8 cellular contexts compared by ENCODE assay signal in the genomic region with DNA sequence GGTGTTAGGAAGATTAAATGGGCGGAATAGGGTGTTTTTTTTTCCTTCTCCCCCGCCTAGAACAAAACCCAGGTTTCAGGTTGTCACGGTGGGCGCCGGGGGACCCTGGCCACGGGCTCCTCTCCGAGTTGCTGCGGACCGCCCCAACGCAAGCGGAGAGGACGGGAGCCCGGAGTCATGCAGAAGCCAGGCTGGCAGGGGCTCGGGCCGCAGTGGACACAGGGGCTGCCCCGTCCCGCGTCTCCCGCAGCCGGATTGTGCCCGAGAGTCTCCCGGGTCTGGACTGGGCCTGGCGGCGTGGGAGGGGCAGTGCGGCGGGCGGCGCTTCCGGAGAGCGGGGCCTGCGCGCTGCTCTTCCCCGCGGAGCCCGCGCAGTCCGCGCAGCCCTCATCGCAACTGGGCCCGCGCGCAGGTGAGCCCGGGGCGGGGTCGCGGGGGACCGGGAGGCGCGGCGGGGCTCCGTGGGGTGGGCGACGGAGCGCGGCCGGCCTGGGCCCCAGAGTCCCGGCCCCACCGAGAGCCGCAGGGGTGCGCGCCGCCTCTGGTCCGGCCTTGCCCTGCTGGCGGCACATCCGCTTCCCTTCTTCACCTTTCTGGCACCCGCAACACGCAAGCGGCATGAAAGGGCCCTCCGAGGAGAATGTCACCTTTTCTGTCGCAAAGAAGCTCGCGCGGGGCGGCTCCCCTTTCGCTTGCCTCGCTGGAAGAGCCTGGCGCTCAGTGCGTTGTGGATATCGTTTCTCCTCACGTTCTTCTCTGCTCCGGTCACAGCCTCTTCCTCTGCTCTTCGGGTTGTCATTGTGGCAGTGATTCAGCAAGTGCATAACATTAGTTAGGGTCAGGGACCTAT. TPM values are rescaled to one million over a fixed set of nuclear protein-coding genes. Genes with fewer than 3 reads are reported as not detected.
DNase-seq lines count a peak whose midpoint lies in the region; ATAC-seq lines count a peak whose summit lies in the region.

A gene with protein sequence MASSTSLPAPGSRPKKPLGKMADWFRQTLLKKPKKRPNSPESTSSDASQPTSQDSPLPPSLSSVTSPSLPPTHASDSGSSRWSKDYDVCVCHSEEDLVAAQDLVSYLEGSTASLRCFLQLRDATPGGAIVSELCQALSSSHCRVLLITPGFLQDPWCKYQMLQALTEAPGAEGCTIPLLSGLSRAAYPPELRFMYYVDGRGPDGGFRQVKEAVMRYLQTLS (plus strand): TSS at position 352 of the 850 bp plus-strand sequence. CDS start 7,802 bp downstream, outside the sequence.

- peaks cover 43 to 62% (median 50%) of the 10 kb centered on the region in 10 experiments for H3K4me1 ChIP-seq in BLaER1 treated with 17β-estradiol and CSF1 and Interleukin-3, amounts not matched to agents 10 nM and 100 nM
- H3K4me1 ChIP-seq in mononuclear cell (ENCODE audit: insufficient read depth, low read length), result peaks cover 47% of the 10 kb centered on the region

- peaks cover 4 to 26% (median 15%) of the 10 kb centered on the region in 11 experiments; a peak in 19 of 22 replicates for H3K36me3 ChIP-seq in BLaER1 treated with 17β-estradiol and CSF1 and Interleukin-3, amounts not matched to agents 10 nM and 100 nM

- peak within 1 kb of the TSS; percentile 92 for H3K27ac Mint-ChIP-seq in activated T-cell treated with anti-CD3 and anti-CD28 coated beads, Interleukin-2, amount 50 U/mL, for 24 hours

- H3K4me3 Mint-ChIP-seq in activated T-cell treated with anti-CD3 and anti-CD28 coated beads, Interleukin-2, amount 50 U/mL, for 24 hours, result peak within 1 kb of the TSS; percentile 86

- peaks cover 0 to 7% (median 0%) of the 10 kb centered on the region in 11 experiments; a peak in 2 of 22 replicates for H4K20me1 ChIP-seq in BLaER1 treated with 17β-estradiol and CSF1 and Interleukin-3, amounts not matched to agents 10 nM and 100 nM

- no peaks in the 10 kb centered on the region for H3K9me3 ChIP-seq in BLaER1 treated with 17β-estradiol and CSF1 and Interleukin-3, amounts not matched to agents 10 nM and 100 nM (replicated peaks in 1 of 11)
- no peaks in the 10 kb centered on the region for H3K9me3 ChIP-seq in mononuclear cell (ENCODE audit: low read depth, low read length)

- ATAC-seq in GM19324 (IDR thresholded peaks at IDR 0.05; ENCODE audit: low FRiP score, unreplicated experiment) (peak; percentile 73), HG03442 (IDR thresholded peaks at IDR 0.05; ENCODE audit: unreplicated experiment) (peak; percentile 46)
- ATAC-seq in stimulated activated naive CD8-positive, alpha-beta T cell treated with anti-CD3 and anti-CD28 coated beads, Interleukin-15, Interleukin-2, amounts not matched to agents 100 U/mL and 50 U/mL, for 24 hours, result peak; percentile 66

- no peaks in the 10 kb centered on the region for H3K27me3 ChIP-seq in BLaER1 treated with 17β-estradiol and CSF1 and Interleukin-3, amounts not matched to agents 10 nM and 100 nM
- no peaks in the 10 kb centered on the region for H3K27me3 ChIP-seq in mononuclear cell (ENCODE audit: insufficient read depth, low read length)

- H3K36me3 Mint-ChIP-seq in activated T-cell treated with anti-CD3 and anti-CD28 coated beads, Interleukin-2, amount 50 U/mL, for 24 hours (ENCODE audit: low read depth), result peaks cover 29% of the 10 kb centered on the region

- peak within 1 kb of the TSS; percentile 69 to 87 (median 75) for H3K4me3 ChIP-seq in BLaER1 treated with 17β-estradiol and CSF1 and Interleukin-3, amounts not matched to agents 10 nM and 100 nM
- H3K4me3 ChIP-seq in mononuclear cell (ENCODE audit: low read length), result peak within 1 kb of the TSS; percentile 64

- H3K9me3 Mint-ChIP-seq in activated T-cell treated with anti-CD3 and anti-CD28 coated beads, Interleukin-2, amount 50 U/mL, for 24 hours, result no peaks in the 10 kb centered on the region

- DNase-seq in OCI-M1 (lab: John Stamatoyannopoulos, UW) (peak; percentile 67), epithelial cell of prostate (ENCODE audit: low read depth, low spot score) (no peak)
- DNase-seq in activated T-cell treated with anti-CD3 and anti-CD28 coated beads, Interleukin-2, amount 50 U/mL, for 24 hours, result peak; percentile 80
- peak; percentile 61 for DNase-seq in stimulated activated naive CD8-positive, alpha-beta T cell treated with anti-CD3 and anti-CD28 coated beads, Interleukin-15, Interleukin-2, amounts not matched to agents 100 U/mL and 50 U/mL, for 24 hours

- peaks cover 50% of the 10 kb centered on the region for H3K4me1 Mint-ChIP-seq in activated T-cell treated with anti-CD3 and anti-CD28 coated beads, Interleukin-2, amount 50 U/mL, for 24 hours (ENCODE audit: low read depth)

- peak within 1 kb of the TSS; percentile 83 to 92 (median 88) for H3K9ac ChIP-seq in BLaER1 treated with 17β-estradiol and CSF1 and Interleukin-3, amounts not matched to agents 10 nM and 100 nM

- peak within 1 kb of the TSS; percentile 81 to 94 (median 85) for H3K27ac ChIP-seq in BLaER1 treated with 17β-estradiol and CSF1 and Interleukin-3, amounts not matched to agents 10 nM and 100 nM
- H3K27ac ChIP-seq in epithelial cell of prostate, result peak within 1 kb of the TSS; percentile 76

- peak within 1 kb of the TSS; percentile 85 to 97 (median 93) for H3K4me2 ChIP-seq in BLaER1 treated with 17β-estradiol and CSF1 and Interleukin-3, amounts not matched to agents 10 nM and 100 nM

- no peaks in the 10 kb centered on the region for H3K27me3 Mint-ChIP-seq in activated T-cell treated with anti-CD3 and anti-CD28 coated beads, Interleukin-2, amount 50 U/mL, for 24 hours

RNA-seq across cellular contexts. Expression of the gene that starts here (rescaled TPM):
- 5.1 TPM for total RNA-seq in mononuclear cell
